Comparison of ENCODE assay signal across 33 cellular contexts in the genomic region with DNA sequence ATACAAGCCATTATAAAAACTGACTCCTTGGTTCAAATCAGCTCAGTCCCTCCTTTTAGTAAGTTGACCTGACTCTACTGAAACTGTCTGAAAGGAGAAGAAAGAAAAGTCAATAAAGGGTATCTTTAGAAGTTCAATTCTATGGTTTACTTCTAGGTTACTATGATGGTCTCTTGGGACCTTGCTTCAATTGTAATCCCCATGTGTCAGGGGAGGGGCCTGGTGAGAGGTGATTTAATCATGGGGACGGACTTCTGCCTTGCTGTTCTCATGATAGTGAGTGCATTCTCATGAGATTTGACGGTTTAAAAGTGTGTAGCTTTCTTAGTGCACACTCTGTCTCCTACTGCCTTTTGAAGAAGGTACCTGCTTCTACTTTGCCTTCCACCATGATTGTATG.
"Had no signal": no experiment of that assay in that cellular context is flagged by ENCODE, and none has a peak within 500 bp of the region (broad histone marks: within the 10 kb centered on the region; RNA-seq: fewer than 3 reads in every experiment).

No MANE protein-coding gene starts in this region.

- H3K4me1 Mint-ChIP-seq: activated CD4-positive, alpha-beta memory T cell treated with anti-CD3 and anti-CD28 coated beads, Interleukin-2, amount 10 ng/mL, durations not matched to agents 7 days and 5 days; activated CD8-positive, alpha-beta memory T cell treated with anti-CD3 and anti-CD28 coated beads, Interleukin-2, amount 10 ng/mL, durations not matched to agents 7 days and 5 days; activated naive CD4-positive, alpha-beta T cell treated with anti-CD3 and anti-CD28 coated beads, Interleukin-2, amount 10 ng/mL, durations not matched to agents 7 days and 5 days; activated naive CD8-positive, alpha-beta T cell treated with anti-CD3 and anti-CD28 coated beads, Interleukin-2, amount 50 U/mL, for 24 hours; brain had no signal

- H3K27ac Mint-ChIP-seq: activated CD4-positive, alpha-beta memory T cell treated with anti-CD3 and anti-CD28 coated beads, Interleukin-2, amount 10 ng/mL, durations not matched to agents 7 days and 5 days; activated CD8-positive, alpha-beta memory T cell treated with anti-CD3 and anti-CD28 coated beads, Interleukin-2, amount 10 ng/mL, durations not matched to agents 7 days and 5 days; activated naive CD4-positive, alpha-beta T cell treated with anti-CD3 and anti-CD28 coated beads, Interleukin-2, amount 10 ng/mL, durations not matched to agents 7 days and 5 days; activated naive CD8-positive, alpha-beta T cell; activated naive CD8-positive, alpha-beta T cell treated with anti-CD3 and anti-CD28 coated beads, Interleukin-2, amount 50 U/mL, for 24 hours; brain; WTC11 had no signal

- H3K4me3 ChIP-seq: SJCRH30, SK-N-MC had no signal

- H3K27me3 Mint-ChIP-seq: activated naive CD8-positive, alpha-beta T cell treated with anti-CD3 and anti-CD28 coated beads, Interleukin-2, amount 50 U/mL, for 24 hours; brain had no signal

- H3K4me3 Mint-ChIP-seq: activated CD4-positive, alpha-beta memory T cell treated with anti-CD3 and anti-CD28 coated beads, Interleukin-2, amount 10 ng/mL, durations not matched to agents 7 days and 5 days; activated CD8-positive, alpha-beta memory T cell treated with anti-CD3 and anti-CD28 coated beads, Interleukin-2, amount 10 ng/mL, durations not matched to agents 7 days and 5 days; activated naive CD4-positive, alpha-beta T cell treated with anti-CD3 and anti-CD28 coated beads, Interleukin-2, amount 10 ng/mL, durations not matched to agents 7 days and 5 days; activated naive CD8-positive, alpha-beta T cell; activated naive CD8-positive, alpha-beta T cell treated with anti-CD3 and anti-CD28 coated beads, Interleukin-2, amount 50 U/mL, for 24 hours; brain; WTC11 had no signal

- H3K9me3 Mint-ChIP-seq: activated CD4-positive, alpha-beta memory T cell treated with anti-CD3 and anti-CD28 coated beads, Interleukin-2, amount 10 ng/mL, durations not matched to agents 7 days and 5 days; activated naive CD4-positive, alpha-beta T cell treated with anti-CD3 and anti-CD28 coated beads, Interleukin-2, amount 10 ng/mL, durations not matched to agents 7 days and 5 days; activated naive CD8-positive, alpha-beta T cell treated with anti-CD3 and anti-CD28 coated beads, Interleukin-2, amount 50 U/mL, for 24 hours had no signal

- H3K36me3 Mint-ChIP-seq: activated CD8-positive, alpha-beta memory T cell treated with anti-CD3 and anti-CD28 coated beads, Interleukin-2, amount 10 ng/mL, durations not matched to agents 7 days and 5 days; activated naive CD4-positive, alpha-beta T cell treated with anti-CD3 and anti-CD28 coated beads, Interleukin-2, amount 10 ng/mL, durations not matched to agents 7 days and 5 days; activated naive CD8-positive, alpha-beta T cell; brain; WTC11 had no signal

- ATAC-seq: activated CD8-positive, alpha-beta memory T cell treated with anti-CD3 and anti-CD28 coated beads, Interleukin-2, amount 10 ng/mL, durations not matched to agents 7 days and 5 days; activated naive CD8-positive, alpha-beta T cell treated with anti-CD3 and anti-CD28 coated beads, Interleukin-2, amount 50 U/mL, for 24 hours; Panc1; WTC11 had no signal

- DNase-seq: activated CD4-positive, alpha-beta memory T cell treated with anti-CD3 and anti-CD28 coated beads, Interleukin-2, amount 10 ng/mL, durations not matched to agents 7 days and 5 days; activated CD4-positive, alpha-beta T cell treated with anti-CD3 and anti-CD28 coated beads for 4 hours; activated CD4-positive, alpha-beta T cell treated with anti-CD3 and anti-CD28 coated beads, Interleukin-2, amount 50 U/mL, for 1 hour; activated CD4-positive, CD25-positive, alpha-beta regulatory T cell treated with anti-CD3 and anti-CD28 coated beads, Interleukin-2, amount 50 U/mL, for 72 hours; activated CD8-positive, alpha-beta memory T cell treated with anti-CD3 and anti-CD28 coated beads for 24 hours; activated CD8-positive, alpha-beta memory T cell treated with anti-CD3 and anti-CD28 coated beads, Interleukin-2, amount 10 ng/mL, durations not matched to agents 7 days and 5 days; activated CD8-positive, alpha-beta memory T cell treated with anti-CD3 and anti-CD28 coated beads, Interleukin-2, amount 50 U/mL, for 48 hours; activated effector memory CD4-positive, alpha-beta T cell treated with Interleukin-2 at 50 U/mL for 16 hours; activated naive CD4-positive, alpha-beta T cell treated with anti-CD3 and anti-CD28 coated beads, Interleukin-2, amount 10 ng/mL, durations not matched to agents 7 days and 5 days; activated naive CD8-positive, alpha-beta T cell treated with anti-CD3 and anti-CD28 coated beads, Interleukin-2, amount 50 U/mL, for 24 hours; activated T-cell treated with anti-CD3 and anti-CD28 coated beads, Interleukin-2, amount 50 U/mL, for 48 hours; anterior cingulate cortex; caudate nucleus; cerebellar nuclear complex; KG1; MM.1S; NCI-H1048; NCI-H1105 treated with DMSO at 0.1 percent for 48 hours; NCI-H1436; NCI-H1694; NCI-H1930; NCI-H2081 treated with DMSO at 0.1 percent for 48 hours; NCI-H2171; NCI-H510A treated with DMSO at 0.1 percent for 48 hours; NCI-H526 treated with DMSO at 0.1 percent for 48 hours; NCI-H774; SHP77; SJCRH30 had no signal
